19 cellular contexts compared by ENCODE assay signal in genomic region chr3:179958759-179959158, GRCh38.
"Had no signal": no experiment of that assay in that cellular context is flagged by ENCODE, and none has a peak within 500 bp of the region (broad histone marks: within the 10 kb centered on the region; RNA-seq: fewer than 3 reads in every experiment).

No MANE protein-coding gene starts in this region.

- H3K36me3 ChIP-seq: cardiac muscle cell, tibial artery had no signal

- H3K27ac ChIP-seq: body of pancreas, cardiac muscle cell, pancreas, tibial artery, VCaP had no signal

- H3K27me3 ChIP-seq: body of pancreas, cardiac muscle cell, pancreas, tibial artery had no signal

- H3K9me3 ChIP-seq: body of pancreas, pancreas, tibial artery had no signal

- ATAC-seq: activated CD8-positive, alpha-beta T cell treated with anti-CD3 and anti-CD28 coated beads, Interleukin-2, amount 10 ng/mL, durations not matched to agents 7 days and 5 days; body of pancreas; left lobe of liver; pancreas; right cardiac atrium; stimulated activated effector memory CD8-positive, alpha-beta T cell treated with anti-CD3 and anti-CD28 coated beads, Interleukin-12 subunit alpha, Interleukin-12 subunit beta, amount 100 ng/mL, for 72 hours; stimulated activated naive CD8-positive, alpha-beta T cell treated with anti-CD3 and anti-CD28 coated beads, Interleukin-15, amount 100 ng/mL, for 72 hours had no signal

- H3K4me3 ChIP-seq: body of pancreas, cardiac muscle cell, lung, pancreas, tibial artery had no signal

- H3K4me1 ChIP-seq: tibial artery had no signal

- DNase-seq: activated CD4-positive, alpha-beta T cell treated with anti-CD3 and anti-CD28 coated beads for 1 hour; activated CD4-positive, alpha-beta T cell treated with anti-CD3 and anti-CD28 coated beads, Interleukin-2, amount 50 U/mL, for 1 hour; activated CD8-positive, alpha-beta T cell treated with anti-CD3 and anti-CD28 coated beads, Interleukin-2, amount 10 ng/mL, durations not matched to agents 7 days and 5 days; activated gamma-delta T cell treated with Interleukin-2 at 50 U/mL for 16 hours; anterior cingulate cortex; body of pancreas; effector CD4-positive, alpha-beta T cell; foreskin fibroblast; naive B cell; pancreas; right cardiac atrium; stimulated activated CD4-positive, alpha-beta T cell treated with anti-CD3 and anti-CD28 coated beads, Interleukin-12 subunit alpha, Interleukin-12 subunit beta, amount 100 ng/mL, for 4 hours; stimulated activated naive CD8-positive, alpha-beta T cell treated with anti-CD3 and anti-CD28 coated beads, Interleukin-15, amount 100 ng/mL, for 72 hours; tibial artery had no signal
